In genomic region chr15:70062321-70062956, GRCh38 we compare ENCODE assay signal across 8 cellular contexts.
DNase-seq lines count a peak whose midpoint lies in the region; ATAC-seq lines count a peak whose summit lies in the region.

No MANE protein-coding gene starts in this region.

- H3K9me3 ChIP-seq in adipocyte (ENCODE audit: control insufficient read depth, low read length), result no peaks in the 10 kb centered on the region

- no peak overlapping the region for H3K4me3 ChIP-seq in adipocyte (ENCODE audit: low read length)

- peaks cover 64% of the 10 kb centered on the region for H3K36me3 ChIP-seq in adipocyte (ENCODE audit: control insufficient read depth, insufficient read depth, low read length, severe bottlenecking)

- DNase-seq in NCI-H1417 (lab: John Stamatoyannopoulos, UW) (peak; percentile 75 to 97 (median 93)), adipocyte (ENCODE audit: low read depth) (peak; percentile 17), iPS-NIHi11 (ENCODE audit: low spot score) (peak; percentile 54), stromal cell of bone marrow (ENCODE audit: low read depth) (peak; percentile 70), NOMO-1 treated with DMSO at 0.1 percent for 48 hours (lab: John Stamatoyannopoulos, UW; ENCODE audit: unreplicated experiment) (no peak), T-helper 1 cell (no peak), T-helper 2 cell (no peak)

- H3K27me3 ChIP-seq in adipocyte (replicated peaks; ENCODE audit: control insufficient read depth, insufficient read depth, low read length), result no peaks in the 10 kb centered on the region

- ATAC-seq in GM18873 (IDR thresholded peaks at IDR 0.05; ENCODE audit: low FRiP score, unreplicated experiment), result no peak

- H3K4me1 ChIP-seq in adipocyte (ENCODE audit: control insufficient read depth, insufficient read depth, low read length), result peaks cover 40% of the 10 kb centered on the region

- no peak overlapping the region for H3K9ac ChIP-seq in adipocyte (ENCODE audit: low read length)

Comparison
In these comparisons a context has a peak if more than half of its experiments do, and no peak if none do; other contexts are left out.
1. DNase-seq: peak in NCI-H1417 (3 of 3), adipocyte (single experiment), iPS-NIHi11 (single experiment) and stromal cell of bone marrow (single experiment); none in NOMO-1 treated with DMSO at 0.1 percent for 48 hours (single experiment), T-helper 1 cell (0 of 5) and T-helper 2 cell (0 of 5).